21 cellular contexts compared by ENCODE assay signal in genomic region chr19:47652285-47652684, GRCh38.
DNase-seq lines count a peak whose midpoint lies in the region; ATAC-seq and TF ChIP-seq lines count a peak whose summit lies in the region.
"Had no signal": no experiment of that assay in that cellular context is flagged by ENCODE, and none has a peak within 500 bp of the region (broad histone marks: within the 10 kb centered on the region; RNA-seq: fewer than 3 reads in every experiment).

No MANE protein-coding gene starts in this region.

- peaks cover 19% of the 10 kb centered on the region for H3K9me3 Mint-ChIP-seq in nephron progenitor cell

- no peak overlapping the region for H3K4me3 Mint-ChIP-seq in nephron progenitor cell
- H3K4me3 Mint-ChIP-seq: B cell; CD4-positive, alpha-beta T cell had no signal

- CTCF ChIA-PET in RWPE1 (lab: Yijun Ruan, JAX): no interaction called here

- peaks cover 4% of the 10 kb centered on the region for H3K27me3 Mint-ChIP-seq in nephron progenitor cell (ENCODE audit: low read depth, poor library complexity)
- H3K27me3 Mint-ChIP-seq: B cell; CD4-positive, alpha-beta T cell had no signal

- TF ChIP-seq CTCF in C4-2B (conservative IDR thresholded peaks at IDR 0.05) (no peak), RWPE1 (conservative IDR thresholded peaks at IDR 0.05; ENCODE audit: low read depth) (no peak), nephron progenitor cell (IDR thresholded peaks at IDR 0.05) (no peak)

- peaks cover 16% of the 10 kb centered on the region for H3K4me1 Mint-ChIP-seq in nephron progenitor cell

- ATAC-seq in HG02852 (IDR thresholded peaks at IDR 0.05; ENCODE audit: unreplicated experiment) (no peak), HG03565 (IDR thresholded peaks at IDR 0.05; ENCODE audit: unreplicated experiment) (no peak), HG03025 (IDR thresholded peaks at IDR 0.05; ENCODE audit: low FRiP score, unreplicated experiment) (no peak)

- POLR2A ChIA-PET in RWPE1 (lab: Yijun Ruan, JAX; ENCODE audit: low non-redundant PET): no interaction called here

- H3K36me3 Mint-ChIP-seq in nephron progenitor cell (ENCODE audit: low read depth): peaks cover 75% of the 10 kb centered on the region

- H3K27ac ChIP-seq in C4-2B (peak overlapping the region; percentile 97; the same call in 1 of the 2 replicates), RWPE1 (peak overlapping the region; percentile 35)
- H3K27ac ChIP-seq: 22Rv1, GM23248, SJSA1 had no signal

- DNase-seq in DMS 273 (lab: John Stamatoyannopoulos, UW; ENCODE audit: unreplicated experiment) (peak; percentile 40), DMS 273 treated with DMSO at 0.1 percent for 48 hours (lab: John Stamatoyannopoulos, UW) (no peak), RWPE1 (ENCODE audit: low spot score) (no peak), nephron progenitor cell (no peak)
- DNase-seq: Calu3; CD4-positive, alpha-beta T cell; DMS79; GM23248; HCEC 1CT; MG63; NCI-H1417; NCI-H1930; NCI-H524; T-helper 2 cell had no signal

- peak overlapping the region; percentile 36 for H3K27ac Mint-ChIP-seq in nephron progenitor cell
- H3K27ac Mint-ChIP-seq: B cell; CD4-positive, alpha-beta T cell had no signal
